Comparison of ENCODE assay signal across 13 cellular contexts in the genomic region with DNA sequence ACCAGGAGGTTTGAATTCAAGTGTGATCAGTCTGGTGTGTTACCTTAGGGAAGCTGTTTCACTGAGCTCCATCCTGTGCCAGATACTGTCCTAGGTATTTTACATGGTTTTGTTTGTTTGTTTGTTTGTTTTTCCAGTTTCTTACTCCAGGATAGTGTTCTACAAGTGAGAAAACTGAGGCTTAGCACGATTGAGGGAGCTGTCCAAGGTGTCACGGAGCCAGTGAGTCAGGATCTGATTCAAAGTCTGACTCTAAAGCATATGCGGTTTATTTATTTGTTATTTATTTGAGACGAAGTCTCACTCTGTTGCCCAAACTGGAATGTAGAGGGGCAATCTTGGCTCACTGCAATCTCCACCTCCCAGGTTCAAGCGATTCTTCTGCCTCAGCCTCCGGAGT.
DNase-seq lines count a peak whose midpoint lies in the region; ATAC-seq and TF ChIP-seq lines count a peak whose summit lies in the region.
"Had no signal": no experiment of that assay in that cellular context is flagged by ENCODE, and none has a peak within 500 bp of the region (broad histone marks: within the 10 kb centered on the region; RNA-seq: fewer than 3 reads in every experiment).

No MANE protein-coding gene starts in this region.

- H2AK5ac ChIP-seq in H9 (ENCODE audit: insufficient read length, low read length), result no peak overlapping the region

- H3K27me3 ChIP-seq in OCI-LY3 (ENCODE audit: low read depth, low read length) (peaks cover 40% of the 10 kb centered on the region), neural progenitor cell (peaks cover 5% of the 10 kb centered on the region), H9 (ENCODE audit: insufficient read depth, low read length) (no peaks in the 10 kb centered on the region)
- H3K27me3 ChIP-seq: body of pancreas had no signal

- H3K4me1 ChIP-seq in OCI-LY3 (ENCODE audit: low read length) (peaks cover 17% of the 10 kb centered on the region), neural progenitor cell (no peaks in the 10 kb centered on the region), H9 (ENCODE audit: insufficient read depth, low read length) (no peaks in the 10 kb centered on the region; the same call in 1 of the 2 replicates)

- no peak overlapping the region for H4K8ac ChIP-seq in H9 (replicated peaks; ENCODE audit: insufficient read length, low read depth, low read length)

- H4K5ac ChIP-seq in H9 (ENCODE audit: insufficient read length, low read depth, low read length), result no peak overlapping the region

- H2BK5ac ChIP-seq in H9 (ENCODE audit: insufficient read length, low read length), result no peak overlapping the region

- no peak overlapping the region for H3K4ac ChIP-seq in H9 (ENCODE audit: low read depth, low read length)

- no peaks in the 10 kb centered on the region for H3K36me3 ChIP-seq in OCI-LY3 (replicated peaks; ENCODE audit: low read depth, low read length)
- no peaks in the 10 kb centered on the region for H3K36me3 ChIP-seq in neural progenitor cell
- H3K36me3 ChIP-seq: left ventricle myocardium inferior had no signal

- DNase-seq in HCEC 1CT (peak; percentile 36), endothelial cell (ENCODE audit: low spot score) (peak; percentile 18), neural progenitor cell (ENCODE audit: low spot score) (peak; percentile 46), H9 (no peak), substantia nigra (lab: John Stamatoyannopoulos, UW) (no peak)

- H2BK120ac ChIP-seq in H9 (ENCODE audit: low read depth, low read length, poor library complexity, severe bottlenecking), result no peak overlapping the region

- H3K27ac Mint-ChIP-seq in endothelial cell (ENCODE audit: unreplicated experiment) (no peak overlapping the region), neural progenitor cell (no peak overlapping the region), H9 (peak overlapping the region in 1 of 3 experiments; percentile 76; a peak in 1 of 7 replicates)
- H3K27ac Mint-ChIP-seq: activated CD4-positive, alpha-beta T cell treated with anti-CD3 and anti-CD28 coated beads, Interleukin-2, amount 10 ng/mL, durations not matched to agents 24 days and 14 days; activated T-helper 1 cell treated with anti-CD3 and anti-CD28 coated beads, Interleukin-12 subunit alpha, Interleukin-12 subunit beta, Interleukin-2, Interleukin-4 antibody, amounts not matched to agents 30 ng/mL and 10 ng/mL and 1 ng/mL, durations not matched to agents 14 hours and 24 hours and 36 hours; nephron had no signal

- H3F3A ChIP-seq in neural progenitor cell (ENCODE audit: low read depth), result no peaks in the 10 kb centered on the region

- H3K4me2 ChIP-seq in OCI-LY3 (ENCODE audit: low read length) (peak overlapping the region; percentile 67), neural progenitor cell (no peak overlapping the region), H9 (ENCODE audit: insufficient read depth, insufficient read length, low read length) (no peak overlapping the region)

- no peak overlapping the region for H3K18ac ChIP-seq in H9 (ENCODE audit: insufficient read length, low read depth, low read length)

- H3K9me3 Mint-ChIP-seq in endothelial cell (ENCODE audit: unreplicated experiment), result peaks cover under 1% of the 10 kb centered on the region
- H3K9me3 Mint-ChIP-seq in neural progenitor cell, result peaks cover under 1% of the 10 kb centered on the region
- peaks cover under 1 to 1% of the 10 kb centered on the region in 2 experiments for H3K9me3 Mint-ChIP-seq in H9
- H3K9me3 Mint-ChIP-seq: nephron had no signal

- no peak overlapping the region for H3K23ac ChIP-seq in H9 (ENCODE audit: insufficient read length, low read depth, low read length)

- no CpG with 5 or more reads among the region's 6 CpGs for WGBS in H9 (ENCODE audit: extremely low coverage, insufficient read length, low lambda C conversion rate)

- H2AFZ ChIP-seq in OCI-LY3 (ENCODE audit: low read depth, low read length) (no peak overlapping the region), neural progenitor cell (replicated peaks) (no peak overlapping the region), H9 (ENCODE audit: low read length) (no peak overlapping the region)

- peaks cover 5% of the 10 kb centered on the region for H3K23me2 ChIP-seq in H9 (ENCODE audit: insufficient read length, low read depth, low read length, poor library complexity, severe bottlenecking)

- H3K4me1 Mint-ChIP-seq in endothelial cell (ENCODE audit: unreplicated experiment), result peaks cover 2% of the 10 kb centered on the region
- peaks cover 10% of the 10 kb centered on the region for H3K4me1 Mint-ChIP-seq in neural progenitor cell
- peaks cover 10 to 14% of the 10 kb centered on the region in 2 experiments for H3K4me1 Mint-ChIP-seq in H9

- no peak overlapping the region for H3K27ac ChIP-seq in OCI-LY3 (ENCODE audit: low read length)
- H3K27ac ChIP-seq in neural progenitor cell, result no peak overlapping the region
- no peak overlapping the region for H3K27ac ChIP-seq in H9 (ENCODE audit: insufficient read length, low read depth, low read length)
- H3K27ac ChIP-seq in substantia nigra (ENCODE audit: low read depth, low read length, poor library complexity, severe bottlenecking), result no peak overlapping the region
- H3K27ac ChIP-seq: body of pancreas, left ventricle myocardium inferior, skin epidermis had no signal

- H3K79me2 ChIP-seq in OCI-LY3 (ENCODE audit: low read length) (no peaks in the 10 kb centered on the region), neural progenitor cell (ENCODE audit: low read depth) (no peaks in the 10 kb centered on the region), H9 (ENCODE audit: insufficient read depth, low read length) (no peaks in the 10 kb centered on the region)

- ATAC-seq in HG02840 (IDR thresholded peaks at IDR 0.05; ENCODE audit: low FRiP score, unreplicated experiment), result no peak

- H3K9ac ChIP-seq in OCI-LY3 (ENCODE audit: low read length), result no peak overlapping the region
- H3K9ac ChIP-seq in neural progenitor cell, result no peak overlapping the region
- H3K9ac ChIP-seq in H9 (ENCODE audit: extremely low read depth, insufficient read length, low read length), result no peak overlapping the region

- H3K14ac ChIP-seq in H9 (ENCODE audit: insufficient read depth, low read length), result no peak overlapping the region

- peaks cover 3% of the 10 kb centered on the region for H3K27me3 Mint-ChIP-seq in endothelial cell (ENCODE audit: unreplicated experiment)
- H3K27me3 Mint-ChIP-seq in neural progenitor cell (ENCODE audit: insufficient read depth, low read depth), result peaks cover 12% of the 10 kb centered on the region
- peaks cover 9% of the 10 kb centered on the region for H3K27me3 Mint-ChIP-seq in H9 (ENCODE audit: low read depth)

- H4K91ac ChIP-seq in H9 (ENCODE audit: insufficient read length, low read depth, low read length), result no peak overlapping the region

- H3K4me3 ChIP-seq in OCI-LY3 (ENCODE audit: low read length) (no peak overlapping the region), neural progenitor cell (no peak overlapping the region)
- H3K4me3 ChIP-seq: body of pancreas, left ventricle myocardium inferior, skin epidermis had no signal

- H3K9me3 ChIP-seq in OCI-LY3 (ENCODE audit: insufficient read depth, low read length) (peaks cover 5% of the 10 kb centered on the region), neural progenitor cell (ENCODE audit: low read depth) (no peaks in the 10 kb centered on the region), H9 (ENCODE audit: control insufficient read depth, low read depth, low read length) (no peaks in the 10 kb centered on the region)
- H3K9me3 ChIP-seq: body of pancreas had no signal

- H3K56ac ChIP-seq in H9 (ENCODE audit: insufficient read length, low read depth, low read length), result no peak overlapping the region

- no peak overlapping the region for H3T11ph ChIP-seq in H9 (ENCODE audit: low read length)

- H3K79me1 ChIP-seq in H9 (ENCODE audit: insufficient read depth, low read depth, low read length, poor library complexity, severe bottlenecking), result no peaks in the 10 kb centered on the region

- H3K36me3 Mint-ChIP-seq in endothelial cell (ENCODE audit: low read depth, unreplicated experiment) (peaks cover 6% of the 10 kb centered on the region), neural progenitor cell (no peaks in the 10 kb centered on the region), H9 (ENCODE audit: insufficient read depth in 1 of 3, low read depth in 3 of 3) (peaks cover under 1 to 1% (median under 1%) of the 10 kb centered on the region in 3 experiments; a peak in 4 of 7 replicates)

- H3K4me3 Mint-ChIP-seq in endothelial cell (ENCODE audit: unreplicated experiment) (no peak overlapping the region), neural progenitor cell (no peak overlapping the region), H9 (no peak overlapping the region)
- H3K4me3 Mint-ChIP-seq: activated T-helper 1 cell treated with anti-CD3 and anti-CD28 coated beads, Interleukin-12 subunit alpha, Interleukin-12 subunit beta, Interleukin-2, Interleukin-4 antibody, amounts not matched to agents 30 ng/mL and 10 ng/mL and 1 ng/mL, durations not matched to agents 14 hours and 24 hours and 36 hours; nephron had no signal

- H2BK12ac ChIP-seq in H9 (ENCODE audit: insufficient read length, low read depth, low read length), result no peak overlapping the region

- H4K20me1 ChIP-seq in OCI-LY3 (ENCODE audit: insufficient read depth, low read length) (no peaks in the 10 kb centered on the region), neural progenitor cell (ENCODE audit: low read depth) (no peaks in the 10 kb centered on the region), H9 (ENCODE audit: control insufficient read depth, insufficient read depth, insufficient read length) (no peaks in the 10 kb centered on the region)

- H2BK15ac ChIP-seq in H9 (ENCODE audit: low read depth, low read length), result no peak overlapping the region

- H2BK20ac ChIP-seq in H9 (ENCODE audit: low read depth, low read length, poor library complexity, severe bottlenecking), result no peak overlapping the region

- TF ChIP-seq CTCF in OCI-LY3 (IDR thresholded peaks at IDR 0.05; ENCODE audit: low read depth, low read length) (no peak), endothelial cell (IDR thresholded peaks at IDR 0.05; ENCODE audit: unreplicated experiment) (no peak), neural progenitor cell (IDR thresholded peaks at IDR 0.05) (no peak), H9 (conservative IDR thresholded peaks at IDR 0.05) (no peak)

Comparison
In these comparisons a context has a peak if more than half of its experiments do, and no peak if none do; other contexts are left out.
1. DNase-seq: peak in HCEC 1CT (single experiment), endothelial cell (single experiment) and neural progenitor cell (single experiment); none in H9 (single experiment) and substantia nigra (0 of 49).